Comparison of ENCODE assay signal across 16 cellular contexts in the genomic region with DNA sequence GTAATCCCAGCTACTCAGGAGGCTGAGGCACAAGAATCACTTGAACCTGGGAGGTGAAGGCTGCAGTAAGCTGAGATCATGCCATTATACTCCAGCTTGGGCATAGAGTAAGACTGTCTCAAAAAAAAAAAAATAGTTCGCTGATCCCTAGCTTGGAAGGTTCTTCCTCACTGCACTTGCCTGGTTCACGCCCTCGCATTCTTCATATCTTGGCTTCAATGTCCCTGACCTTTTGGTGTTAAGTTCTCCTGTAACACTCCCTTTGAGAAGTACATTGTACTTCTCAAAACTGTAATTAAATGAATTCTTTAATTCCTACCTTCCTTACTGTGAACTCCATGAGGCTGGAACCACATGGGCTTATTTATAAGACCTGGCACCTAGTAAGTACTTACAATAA. TPM values are rescaled to one million over a fixed set of nuclear protein-coding genes. Genes with fewer than 3 reads are reported as not detected.
DNase-seq lines count a peak whose midpoint lies in the region; ATAC-seq and TF ChIP-seq lines count a peak whose summit lies in the region.
"Had no signal": no experiment of that assay in that cellular context is flagged by ENCODE, and none has a peak within 500 bp of the region (broad histone marks: within the 10 kb centered on the region; RNA-seq: fewer than 3 reads in every experiment).

No MANE protein-coding gene starts in this region.

- no peak for ATAC-seq in activated CD8-positive, alpha-beta T cell treated with anti-CD3 and anti-CD28 coated beads for 36 hours
- ATAC-seq in activated CD8-positive, alpha-beta T cell treated with anti-CD3 and anti-CD28 coated beads, Interleukin-2, amount 10 ng/mL, durations not matched to agents 7 days and 5 days, result no peak
- no peak for ATAC-seq in stimulated activated memory B cell treated with anti-CD40 and anti-IgM and Interleukin-4, amounts not matched to agents 10 μg/mL and 1 μg/mL and 100 μg/mL, for 72 hours
- ATAC-seq in GM21526 (IDR thresholded peaks at IDR 0.05; ENCODE audit: low FRiP score, unreplicated experiment), result no peak
- ATAC-seq: CD8-positive, alpha-beta T cell; stimulated activated effector memory CD8-positive, alpha-beta T cell treated with anti-CD3 and anti-CD28 coated beads, Interleukin-12 subunit alpha, Interleukin-12 subunit beta, amount 100 ng/mL, for 72 hours; upper lobe of right lung had no signal

- H3K36me3 Mint-ChIP-seq in activated CD8-positive, alpha-beta T cell treated with anti-CD3 and anti-CD28 coated beads for 36 hours (ENCODE audit: low read depth), result no peaks in the 10 kb centered on the region
- peaks cover 4% of the 10 kb centered on the region for H3K36me3 Mint-ChIP-seq in activated CD8-positive, alpha-beta T cell treated with anti-CD3 and anti-CD28 coated beads, Interleukin-2, amount 10 ng/mL, durations not matched to agents 7 days and 5 days (ENCODE audit: low read depth)
- H3K36me3 Mint-ChIP-seq in stimulated activated memory B cell treated with anti-CD40 and anti-IgM and Interleukin-4, amounts not matched to agents 10 μg/mL and 1 μg/mL and 100 μg/mL, for 72 hours, result no peaks in the 10 kb centered on the region
- H3K36me3 Mint-ChIP-seq in CD14-positive monocyte, result peaks cover 4 to 6% of the 10 kb centered on the region in 2 donors
- H3K36me3 Mint-ChIP-seq: CD8-positive, alpha-beta T cell had no signal

- peak overlapping the region; percentile 46 for H3K4me2 ChIP-seq in SU-DHL-6 (ENCODE audit: low read depth, low read length, poor library complexity, severe bottlenecking)

- H3K36me3 ChIP-seq in SU-DHL-6 (ENCODE audit: low read length) (no peaks in the 10 kb centered on the region), BE2C (no peaks in the 10 kb centered on the region; the same call in 1 of the 2 replicates)
- H3K36me3 ChIP-seq: upper lobe of right lung had no signal

- H3K4me3 ChIP-seq in SU-DHL-6 (ENCODE audit: insufficient read depth, low read length, poor library complexity, severe bottlenecking), result no peak overlapping the region
- no peak overlapping the region for H3K4me3 ChIP-seq in BE2C (ENCODE audit: low read depth, low read length)
- H3K4me3 ChIP-seq: upper lobe of right lung had no signal

- H3K4me1 ChIP-seq in BE2C, result no peaks in the 10 kb centered on the region

- H2AFZ ChIP-seq in SU-DHL-6 (ENCODE audit: low read depth, low read length, severe bottlenecking), result no peak overlapping the region

- peaks cover 34% of the 10 kb centered on the region for H3K4me1 Mint-ChIP-seq in activated CD8-positive, alpha-beta T cell treated with anti-CD3 and anti-CD28 coated beads for 36 hours (ENCODE audit: low read depth)
- peaks cover 45% of the 10 kb centered on the region for H3K4me1 Mint-ChIP-seq in activated CD8-positive, alpha-beta T cell treated with anti-CD3 and anti-CD28 coated beads, Interleukin-2, amount 10 ng/mL, durations not matched to agents 7 days and 5 days (ENCODE audit: low read depth)
- H3K4me1 Mint-ChIP-seq in stimulated activated memory B cell treated with anti-CD40 and anti-IgM and Interleukin-4, amounts not matched to agents 10 μg/mL and 1 μg/mL and 100 μg/mL, for 72 hours, result peaks cover 51% of the 10 kb centered on the region
- H3K4me1 Mint-ChIP-seq in CD14-positive monocyte, result peaks cover 88% of the 10 kb centered on the region

- peak overlapping the region; percentile 31 for H3K9ac ChIP-seq in SU-DHL-6 (ENCODE audit: low read length)

- no peaks in the 10 kb centered on the region for H3K79me2 ChIP-seq in SU-DHL-6 (ENCODE audit: insufficient read depth, low read length)

- no peaks in the 10 kb centered on the region for H3K27me3 ChIP-seq in SU-DHL-6 (ENCODE audit: low read length)
- no peaks in the 10 kb centered on the region for H3K27me3 ChIP-seq in BE2C
- H3K27me3 ChIP-seq: upper lobe of right lung had no signal

- CTCF ChIA-PET in activated CD8-positive, alpha-beta T cell treated with anti-CD3 and anti-CD28 coated beads for 36 hours (lab: Charles Lee), result interaction anchor here (1.2 kb wide), 1 partner anchor 30 kb away, joined by 4 read pairs; no protein-coding TSS in a partner anchor
- CTCF ChIA-PET in activated CD8-positive, alpha-beta T cell treated with anti-CD3 and anti-CD28 coated beads, Interleukin-2, amount 10 ng/mL, durations not matched to agents 7 days and 5 days (lab: Charles Lee), result interaction anchor here (1.0 to 2.4 kb wide), 2 partner anchors 19 to 28 kb away, joined by 3 to 13 read pairs; no protein-coding TSS in a partner anchor

- H3K27me3 Mint-ChIP-seq in activated CD8-positive, alpha-beta T cell treated with anti-CD3 and anti-CD28 coated beads for 36 hours, result no peaks in the 10 kb centered on the region
- H3K27me3 Mint-ChIP-seq in activated CD8-positive, alpha-beta T cell treated with anti-CD3 and anti-CD28 coated beads, Interleukin-2, amount 10 ng/mL, durations not matched to agents 7 days and 5 days (ENCODE audit: low read depth), result no peaks in the 10 kb centered on the region
- no peaks in the 10 kb centered on the region for H3K27me3 Mint-ChIP-seq in stimulated activated memory B cell treated with anti-CD40 and anti-IgM and Interleukin-4, amounts not matched to agents 10 μg/mL and 1 μg/mL and 100 μg/mL, for 72 hours
- H3K27me3 Mint-ChIP-seq in CD14-positive monocyte (ENCODE audit: low read depth in 3 of 3), result peaks cover 0 to 8% (median 1%) of the 10 kb centered on the region in 3 donors

- H3K4me3 Mint-ChIP-seq in activated CD8-positive, alpha-beta T cell treated with anti-CD3 and anti-CD28 coated beads for 36 hours, result no peak overlapping the region
- no peak overlapping the region for H3K4me3 Mint-ChIP-seq in activated CD8-positive, alpha-beta T cell treated with anti-CD3 and anti-CD28 coated beads, Interleukin-2, amount 10 ng/mL, durations not matched to agents 7 days and 5 days
- no peak overlapping the region for H3K4me3 Mint-ChIP-seq in stimulated activated memory B cell treated with anti-CD40 and anti-IgM and Interleukin-4, amounts not matched to agents 10 μg/mL and 1 μg/mL and 100 μg/mL, for 72 hours
- no peak overlapping the region for H3K4me3 Mint-ChIP-seq in CD14-positive monocyte
- H3K4me3 Mint-ChIP-seq: CD8-positive, alpha-beta T cell; stimulated activated effector memory CD8-positive, alpha-beta T cell treated with anti-CD3 and anti-CD28 coated beads, Interleukin-12 subunit alpha, Interleukin-12 subunit beta, amount 100 ng/mL, for 72 hours had no signal

- H3K27ac Mint-ChIP-seq in activated CD8-positive, alpha-beta T cell treated with anti-CD3 and anti-CD28 coated beads for 36 hours, result peak overlapping the region; percentile 20
- H3K27ac Mint-ChIP-seq in activated CD8-positive, alpha-beta T cell treated with anti-CD3 and anti-CD28 coated beads, Interleukin-2, amount 10 ng/mL, durations not matched to agents 7 days and 5 days, result no peak overlapping the region
- peak overlapping the region; percentile 78 for H3K27ac Mint-ChIP-seq in stimulated activated memory B cell treated with anti-CD40 and anti-IgM and Interleukin-4, amounts not matched to agents 10 μg/mL and 1 μg/mL and 100 μg/mL, for 72 hours
- H3K27ac Mint-ChIP-seq in CD14-positive monocyte, result peak overlapping the region in 2 of 7 donors; percentile 30 to 87
- H3K27ac Mint-ChIP-seq: CD8-positive, alpha-beta T cell; stimulated activated effector memory CD8-positive, alpha-beta T cell treated with anti-CD3 and anti-CD28 coated beads, Interleukin-12 subunit alpha, Interleukin-12 subunit beta, amount 100 ng/mL, for 72 hours had no signal

- DNase-seq in activated CD8-positive, alpha-beta T cell treated with anti-CD3 and anti-CD28 coated beads for 36 hours, result no peak
- DNase-seq in activated CD8-positive, alpha-beta T cell treated with anti-CD3 and anti-CD28 coated beads, Interleukin-2, amount 10 ng/mL, durations not matched to agents 7 days and 5 days, result no peak
- DNase-seq in kidney glomerular epithelial cell (lab: John Stamatoyannopoulos, UW), result peak; percentile 82
- no peak for DNase-seq in BE2C
- DNase-seq in CD14-positive monocyte (ENCODE audit: low spot score), result no peak
- DNase-seq: activated CD8-positive, alpha-beta memory T cell treated with anti-CD3 and anti-CD28 coated beads for 24 hours; CD8-positive, alpha-beta T cell; NCI-H1930; upper lobe of right lung had no signal

- peaks cover 46% of the 10 kb centered on the region for H3F3A ChIP-seq in SU-DHL-6 (ENCODE audit: insufficient read depth)

- no peak for TF ChIP-seq CTCF in activated CD8-positive, alpha-beta T cell treated with anti-CD3 and anti-CD28 coated beads for 36 hours (IDR thresholded peaks at IDR 0.05)
- TF ChIP-seq CTCF in SU-DHL-6 (IDR thresholded peaks at IDR 0.05; ENCODE audit: insufficient read depth, low read length, poor library complexity, severe bottlenecking) (no peak), BE2C (IDR thresholded peaks at IDR 0.05; ENCODE audit: low read depth, low read length) (no peak), CD14-positive monocyte (IDR thresholded peaks at IDR 0.05) (no peak)

- H3K9me2 ChIP-seq in SU-DHL-6 (replicated peaks; ENCODE audit: insufficient read depth, low read length), result no peaks in the 10 kb centered on the region

- no peaks in the 10 kb centered on the region for H3K9me3 ChIP-seq in SU-DHL-6 (ENCODE audit: insufficient read depth, low read length)
- no peaks in the 10 kb centered on the region for H3K9me3 ChIP-seq in BE2C
- H3K9me3 ChIP-seq: upper lobe of right lung had no signal

- peak overlapping the region; percentile 92 for H3K27ac ChIP-seq in SU-DHL-6 (ENCODE audit: low read depth, low read length)
- H3K27ac ChIP-seq: upper lobe of right lung had no signal

- no peaks in the 10 kb centered on the region for H4K20me1 ChIP-seq in SU-DHL-6 (ENCODE audit: low read depth, low read length)

- POLR2A ChIA-PET in activated CD8-positive, alpha-beta T cell treated with anti-CD3 and anti-CD28 coated beads for 36 hours (lab: Charles Lee), result interaction anchor here (1.7 kb wide), 1 partner anchor 20 kb away, joined by 5 read pairs; a partner anchor contains a TSS
- POLR2A ChIA-PET in activated CD8-positive, alpha-beta T cell treated with anti-CD3 and anti-CD28 coated beads, Interleukin-2, amount 10 ng/mL, durations not matched to agents 7 days and 5 days (lab: Charles Lee), result interaction anchor here (0.6 to 1.8 kb wide), 4 partner anchors 18 to 140 kb away, joined by 3 to 6 read pairs (median 4); no protein-coding TSS in a partner anchor

- peaks cover 4% of the 10 kb centered on the region for H3K9me3 Mint-ChIP-seq in activated CD8-positive, alpha-beta T cell treated with anti-CD3 and anti-CD28 coated beads for 36 hours
- H3K9me3 Mint-ChIP-seq in activated CD8-positive, alpha-beta T cell treated with anti-CD3 and anti-CD28 coated beads, Interleukin-2, amount 10 ng/mL, durations not matched to agents 7 days and 5 days (ENCODE audit: insufficient read depth), result no peaks in the 10 kb centered on the region
- no peaks in the 10 kb centered on the region for H3K9me3 Mint-ChIP-seq in stimulated activated memory B cell treated with anti-CD40 and anti-IgM and Interleukin-4, amounts not matched to agents 10 μg/mL and 1 μg/mL and 100 μg/mL, for 72 hours
- H3K9me3 Mint-ChIP-seq in CD14-positive monocyte, result peaks cover 0 to 7% (median 0%) of the 10 kb centered on the region in 7 donors
- H3K9me3 Mint-ChIP-seq: CD8-positive, alpha-beta T cell; stimulated activated effector memory CD8-positive, alpha-beta T cell treated with anti-CD3 and anti-CD28 coated beads, Interleukin-12 subunit alpha, Interleukin-12 subunit beta, amount 100 ng/mL, for 72 hours had no signal

- intact Hi-C loops in activated CD8-positive, alpha-beta T cell treated with anti-CD3 and anti-CD28 coated beads for 36 hours (cut with micrococcal nuclease), result loop anchor here (5.0 kb wide), 1 partner anchor 57 kb away; no protein-coding TSS in a partner anchor
- intact Hi-C loops in CD14-positive monocyte (cut with micrococcal nuclease), result loop anchor here (5.0 to 10.0 kb wide), 2 partner anchors 32 to 220 kb away; a partner anchor contains a TSS

RNA-seq across cellular contexts. Expression of a gene that starts 16.5 kb away (rescaled TPM):
- 10 to 100 TPM; 29.9 to 33.5 TPM for total RNA-seq in activated CD8-positive, alpha-beta T cell treated with anti-CD3 and anti-CD28 coated beads for 36 hours
- total RNA-seq in activated CD8-positive, alpha-beta T cell treated with anti-CD3 and anti-CD28 coated beads, Interleukin-2, amount 10 ng/mL, durations not matched to agents 7 days and 5 days, result 10 to 100 TPM; 13.7 to 16.1 TPM
- polyA plus RNA-seq in BE2C (2012; ENCODE audit: insufficient read depth, insufficient read length, low read depth), result 24.5 TPM
- 10 to 100 TPM; 20.4 to 34.9 TPM for polyA plus RNA-seq in CD14-positive monocyte

RNA-seq across cellular contexts. Expression of a gene that starts 19.3 kb away (rescaled TPM):
- total RNA-seq in activated CD8-positive, alpha-beta T cell treated with anti-CD3 and anti-CD28 coated beads for 36 hours, result 10 to 100 TPM; 18.5 to 19.1 TPM
- total RNA-seq in activated CD8-positive, alpha-beta T cell treated with anti-CD3 and anti-CD28 coated beads, Interleukin-2, amount 10 ng/mL, durations not matched to agents 7 days and 5 days, result 10 to 100 TPM; 21.0 to 22.6 TPM
- polyA plus RNA-seq in BE2C (2012; ENCODE audit: insufficient read depth, insufficient read length, low read depth), result 83.0 TPM
- 10 to 100 TPM; 16.4 to 17.6 TPM for polyA plus RNA-seq in CD14-positive monocyte

RNA-seq across cellular contexts. Expression of a gene that starts 19.5 kb away (rescaled TPM):
- total RNA-seq in activated CD8-positive, alpha-beta T cell treated with anti-CD3 and anti-CD28 coated beads for 36 hours, result 100 to 1,000 TPM; 112 to 133 TPM
- 10 to 100 TPM; 79.4 to 82.0 TPM for total RNA-seq in activated CD8-positive, alpha-beta T cell treated with anti-CD3 and anti-CD28 coated beads, Interleukin-2, amount 10 ng/mL, durations not matched to agents 7 days and 5 days
- polyA plus RNA-seq in BE2C (2012; ENCODE audit: insufficient read depth, insufficient read length, low read depth), result 132 TPM
- 10 to 100 TPM in 1 of 2 donors, 1 to 10 TPM in 1; 7.9 to 13.6 TPM for polyA plus RNA-seq in CD14-positive monocyte

RNA-seq across cellular contexts. Expression of a gene that starts 55.3 kb away (rescaled TPM):
- total RNA-seq in activated CD8-positive, alpha-beta T cell treated with anti-CD3 and anti-CD28 coated beads for 36 hours, result 1 to 10 TPM; 1.7 to 1.9 TPM
- total RNA-seq in activated CD8-positive, alpha-beta T cell treated with anti-CD3 and anti-CD28 coated beads, Interleukin-2, amount 10 ng/mL, durations not matched to agents 7 days and 5 days, result under 1 TPM; 0.23 to 0.34 TPM
- polyA plus RNA-seq in BE2C (2012; ENCODE audit: insufficient read depth, insufficient read length, low read depth), result not detected
- polyA plus RNA-seq in CD14-positive monocyte, result under 1 TPM in 1 of 2 donors, not detected in 1; 0.14 TPM
- total RNA-seq: H4, kidney epithelial cell, MCF 10A, upper lobe of right lung had no signal
